1 cellular context compared by ENCODE assay signal in genomic region chr4:113978105-113978504, GRCh38.
TF ChIP-seq lines count a peak whose summit lies in the region.

No MANE protein-coding gene starts in this region.

TF ChIP-seq in H1, 55 proteins besides CTCF, POLR2A, EP300 and RAD21 (continued from another document):
- TF ChIP-seq FOSL1 (IDR thresholded peaks at IDR 0.05; ENCODE audit: insufficient read depth, low read depth, low read length) (no peak), TAF7 (optimal IDR thresholded peaks at IDR 0.05; ENCODE audit: borderline replicate concordance, low read depth, low read length) (no peak), EZH2 (IDR thresholded peaks at IDR 0.05; ENCODE audit: low read depth, low read length, severe bottlenecking) (no peak)
